ENCODE assay signal across 18 cellular contexts in the genomic region with DNA sequence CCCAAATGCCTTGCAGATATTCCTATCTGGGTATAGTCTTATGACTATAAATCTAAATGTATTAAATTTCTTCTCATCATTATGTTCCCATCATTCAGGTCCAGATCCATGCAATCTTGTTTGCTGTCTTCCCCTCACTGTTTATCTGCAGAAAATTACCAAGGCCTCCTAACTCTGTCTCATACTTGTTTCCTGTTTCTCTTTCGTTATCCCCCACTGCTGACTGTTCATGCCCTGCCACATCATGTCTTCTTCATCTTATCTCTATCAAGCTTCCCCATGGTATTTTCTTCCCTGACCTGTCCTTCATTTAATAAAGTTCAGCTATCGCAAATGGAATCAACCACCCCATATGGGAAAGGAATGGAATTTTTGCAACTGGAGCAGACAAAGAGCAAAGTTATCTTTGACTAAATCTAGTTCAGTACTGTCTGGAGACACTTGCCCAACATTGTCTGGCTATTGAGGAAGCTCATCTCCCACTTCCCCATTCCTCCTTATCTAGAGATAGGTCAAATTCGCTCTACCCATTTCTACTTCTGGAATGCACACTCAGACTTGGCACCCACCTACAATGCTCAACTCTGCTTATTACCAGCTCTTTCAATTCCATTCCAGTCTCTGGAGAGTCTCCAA.
DNase-seq lines count a peak whose midpoint lies in the region; ATAC-seq, FAIRE-seq and TF ChIP-seq lines count a peak whose summit lies in the region.
"Had no signal": no experiment of that assay in that cellular context is flagged by ENCODE, and none has a peak within 500 bp of the region (broad histone marks: within the 10 kb centered on the region; RNA-seq: fewer than 3 reads in every experiment).

No MANE protein-coding gene starts in this region.

- FAIRE-seq in GM12892 (lab: Jason Lieb, UNC), result peak; percentile 86
- FAIRE-seq: G401.6, HepG2 had no signal

- no peak for TF ChIP-seq POLR2A in GM12892 (IDR thresholded peaks at IDR 0.05; ENCODE audit: low read depth, low read length)

- no peaks in the 10 kb centered on the region for H3K4me1 Mint-ChIP-seq in activated naive CD4-positive, alpha-beta T cell treated with anti-CD3 and anti-CD28 coated beads, Interleukin-2, amount 10 ng/mL, durations not matched to agents 7 days and 5 days
- H3K4me1 Mint-ChIP-seq: stimulated activated naive CD8-positive, alpha-beta T cell treated with anti-CD3 and anti-CD28 coated beads, Interleukin-15, amount 100 ng/mL, for 72 hours had no signal

- H3K36me3 ChIP-seq in lower lobe of right lung, result no peaks in the 10 kb centered on the region
- H3K36me3 ChIP-seq in left ventricle myocardium inferior, result no peaks in the 10 kb centered on the region
- H3K36me3 ChIP-seq: BE2C, colonic mucosa had no signal

- H3K9me3 Mint-ChIP-seq in activated naive CD4-positive, alpha-beta T cell treated with anti-CD3 and anti-CD28 coated beads, Interleukin-2, amount 10 ng/mL, durations not matched to agents 7 days and 5 days, result no peaks in the 10 kb centered on the region
- H3K9me3 Mint-ChIP-seq: stimulated activated naive CD8-positive, alpha-beta T cell treated with anti-CD3 and anti-CD28 coated beads, Interleukin-15, amount 100 ng/mL, for 72 hours; T-helper 2 cell treated with Interferon-gamma antibody and Interleukin-4, amounts not matched to agents 5 μg/mL and 100 μg/mL, for 36 hours had no signal

- TF ChIP-seq CTCF in lower lobe of right lung (IDR thresholded peaks at IDR 0.05) (no peak), left ventricle myocardium inferior (IDR thresholded peaks at IDR 0.05; ENCODE audit: borderline replicate concordance) (no peak)

- H3K27ac Mint-ChIP-seq in activated naive CD4-positive, alpha-beta T cell treated with anti-CD3 and anti-CD28 coated beads, Interleukin-2, amount 10 ng/mL, durations not matched to agents 7 days and 5 days, result no peak overlapping the region
- H3K27ac Mint-ChIP-seq: activated CD8-positive, alpha-beta memory T cell treated with anti-CD3 and anti-CD28 coated beads, Interleukin-2, amount 10 ng/mL, durations not matched to agents 7 days and 5 days; T-helper 2 cell treated with Interferon-gamma antibody and Interleukin-4, amounts not matched to agents 5 μg/mL and 100 μg/mL, for 36 hours had no signal

- H3K27me3 ChIP-seq in lower lobe of right lung (ENCODE audit: low read depth) (no peaks in the 10 kb centered on the region), left ventricle myocardium inferior (ENCODE audit: low read depth) (no peaks in the 10 kb centered on the region)
- H3K27me3 ChIP-seq: BE2C, colonic mucosa had no signal

- ATAC-seq in HG02884 (IDR thresholded peaks at IDR 0.05; ENCODE audit: unreplicated experiment), result peak; percentile 52
- peak; percentile 60 to 64 for ATAC-seq in lower lobe of right lung
- ATAC-seq in GM18502 (IDR thresholded peaks at IDR 0.05; ENCODE audit: poor library complexity, unreplicated experiment), result no peak
- ATAC-seq: activated CD8-positive, alpha-beta memory T cell treated with anti-CD3 and anti-CD28 coated beads, Interleukin-2, amount 10 ng/mL, durations not matched to agents 7 days and 5 days; HepG2; stimulated activated naive CD8-positive, alpha-beta T cell treated with anti-CD3 and anti-CD28 coated beads, Interleukin-15, amount 100 ng/mL, for 72 hours had no signal

- intact Hi-C loops in lower lobe of right lung (cut with DNase I), result no loop called here
- intact Hi-C loops in left ventricle myocardium inferior (cut with micrococcal nuclease), result no loop called here

- no peaks in the 10 kb centered on the region for H3K36me3 Mint-ChIP-seq in activated naive CD4-positive, alpha-beta T cell treated with anti-CD3 and anti-CD28 coated beads, Interleukin-2, amount 10 ng/mL, durations not matched to agents 7 days and 5 days
- H3K36me3 Mint-ChIP-seq: activated CD8-positive, alpha-beta memory T cell treated with anti-CD3 and anti-CD28 coated beads, Interleukin-2, amount 10 ng/mL, durations not matched to agents 7 days and 5 days had no signal

- H3K27me3 Mint-ChIP-seq in activated naive CD4-positive, alpha-beta T cell treated with anti-CD3 and anti-CD28 coated beads, Interleukin-2, amount 10 ng/mL, durations not matched to agents 7 days and 5 days, result no peaks in the 10 kb centered on the region
- H3K27me3 Mint-ChIP-seq: activated CD8-positive, alpha-beta memory T cell treated with anti-CD3 and anti-CD28 coated beads, Interleukin-2, amount 10 ng/mL, durations not matched to agents 7 days and 5 days; stimulated activated naive CD8-positive, alpha-beta T cell treated with anti-CD3 and anti-CD28 coated beads, Interleukin-15, amount 100 ng/mL, for 72 hours had no signal

- CTCF ChIA-PET in activated naive CD4-positive, alpha-beta T cell treated with anti-CD3 and anti-CD28 coated beads, Interleukin-2, amount 10 ng/mL, durations not matched to agents 7 days and 5 days (lab: Charles Lee), result no interaction called here

- DNase-seq in GM12892 (ENCODE audit: insufficient read length), result no peak
- DNase-seq in SIG-M5 treated with dmso at 0.1 percent for 504 hours (lab: John Stamatoyannopoulos, UW; ENCODE audit: unreplicated experiment), result peak; percentile 92
- no peak for DNase-seq in lower lobe of right lung
- DNase-seq in NCI-H2081 (lab: John Stamatoyannopoulos, UW), result no peak
- DNase-seq in activated naive CD4-positive, alpha-beta T cell treated with anti-CD3 and anti-CD28 coated beads, Interleukin-2, amount 10 ng/mL, durations not matched to agents 7 days and 5 days, result no peak
- no peak for DNase-seq in left ventricle myocardium inferior
- DNase-seq: activated CD8-positive, alpha-beta memory T cell treated with anti-CD3 and anti-CD28 coated beads, Interleukin-2, amount 10 ng/mL, durations not matched to agents 7 days and 5 days; BE2C; colonic mucosa; GOT3; NCI-H2029; PC-9; stimulated activated naive CD8-positive, alpha-beta T cell treated with anti-CD3 and anti-CD28 coated beads, Interleukin-15, amount 100 ng/mL, for 72 hours had no signal

- H3K27ac ChIP-seq in lower lobe of right lung (no peak overlapping the region), left ventricle myocardium inferior (replicated peaks) (no peak overlapping the region)
- H3K27ac ChIP-seq: colonic mucosa, PC-9 had no signal

- H3K4me3 ChIP-seq in lower lobe of right lung (no peak overlapping the region), left ventricle myocardium inferior (no peak overlapping the region)
- H3K4me3 ChIP-seq: colonic mucosa, PC-9 had no signal

- H3K4me1 ChIP-seq in lower lobe of right lung (no peaks in the 10 kb centered on the region), left ventricle myocardium inferior (no peaks in the 10 kb centered on the region)
- H3K4me1 ChIP-seq: colonic mucosa had no signal

- no peaks in the 10 kb centered on the region for H3K9me3 ChIP-seq in lower lobe of right lung
- H3K9me3 ChIP-seq in left ventricle myocardium inferior (replicated peaks), result peaks cover 4% of the 10 kb centered on the region
- H3K9me3 ChIP-seq: BE2C, colonic mucosa had no signal

- H3K4me3 Mint-ChIP-seq in activated naive CD4-positive, alpha-beta T cell treated with anti-CD3 and anti-CD28 coated beads, Interleukin-2, amount 10 ng/mL, durations not matched to agents 7 days and 5 days, result no peak overlapping the region
- H3K4me3 Mint-ChIP-seq: activated CD8-positive, alpha-beta memory T cell treated with anti-CD3 and anti-CD28 coated beads, Interleukin-2, amount 10 ng/mL, durations not matched to agents 7 days and 5 days; stimulated activated naive CD8-positive, alpha-beta T cell treated with anti-CD3 and anti-CD28 coated beads, Interleukin-15, amount 100 ng/mL, for 72 hours; T-helper 2 cell treated with Interferon-gamma antibody and Interleukin-4, amounts not matched to agents 5 μg/mL and 100 μg/mL, for 36 hours had no signal
